10 cellular contexts compared by ENCODE assay signal in the genomic region with DNA sequence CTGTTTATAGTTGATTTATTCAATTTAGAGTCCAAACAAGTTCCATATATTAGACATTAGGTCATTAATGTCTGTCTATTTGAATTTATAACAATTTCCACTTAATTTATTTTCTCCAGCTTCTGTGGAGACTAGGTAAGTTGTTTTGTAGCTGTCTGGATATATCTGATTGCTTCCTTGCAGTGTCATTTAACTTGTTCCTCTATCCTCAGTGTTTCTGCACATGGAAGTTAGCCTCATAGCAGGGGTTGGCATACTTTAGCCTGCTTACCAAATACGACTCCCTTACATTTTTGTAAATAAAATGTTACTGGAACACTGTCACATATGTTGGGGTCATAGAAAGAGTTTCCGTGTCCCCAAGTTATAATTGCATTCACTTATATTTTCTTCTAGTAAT.
"Had no signal": no experiment of that assay in that cellular context is flagged by ENCODE, and none has a peak within 500 bp of the region (broad histone marks: within the 10 kb centered on the region; RNA-seq: fewer than 3 reads in every experiment).

No MANE protein-coding gene starts in this region.

- H3K4me3 ChIP-seq: GM23248, GM23338, HAP-1 had no signal

- H2AFZ ChIP-seq: GM23248, GM23338 had no signal

- DNase-seq: GM23248, GOT3, H7, H9, HCEC 1CT, HFFc6 had no signal

- H3K9me3 ChIP-seq: HAP-1 had no signal

- H3K27ac ChIP-seq: GM23248 had no signal

- H3K9ac ChIP-seq: GM23248 had no signal

- H3K36me3 ChIP-seq: HAP-1 had no signal

- H3K4me1 ChIP-seq: HAP-1 had no signal

- FAIRE-seq: H1, H54 had no signal

- ATAC-seq: GM23338 had no signal

- H3K4me2 ChIP-seq: GM23338 had no signal
